ENCODE assay signal across 21 cellular contexts in genomic region chr2:241941691-241942301, GRCh38.
A peak's percentile ranks its signal among the peaks of the same experiment; 100 is the strongest.
DNase-seq lines count a peak whose midpoint lies in the region; ATAC-seq, FAIRE-seq and TF ChIP-seq lines count a peak whose summit lies in the region.
"Had no signal": no experiment of that assay in that cellular context is flagged by ENCODE, and none has a peak within 500 bp of the region (broad histone marks: within the 10 kb centered on the region; RNA-seq: fewer than 3 reads in every experiment).

No MANE protein-coding gene starts in this region.

- no peak for TF ChIP-seq CTCF in right atrium auricular region (IDR thresholded peaks at IDR 0.05)

- DNase-seq in right cardiac atrium (no peak), right atrium auricular region (ENCODE audit: low spot score) (no peak), UCSD-AML1 (lab: John Stamatoyannopoulos, UW; ENCODE audit: unreplicated experiment) (peak; percentile 74), mesenteric fat pad (ENCODE audit: low spot score) (peak; percentile 53), NCI-H1436 treated with DMSO at 0.1 percent for 48 hours (lab: John Stamatoyannopoulos, UW) (no peak), H54 (ENCODE audit: insufficient read length, low spot score) (no peak)
- no peak for DNase-seq in stimulated activated CD4-positive, alpha-beta T cell treated with anti-CD3 and anti-CD28 coated beads, Interleukin-12 subunit alpha, Interleukin-12 subunit beta, amount 100 ng/mL, for 4 hours
- DNase-seq: activated CD4-positive, alpha-beta T cell treated with anti-CD3 and anti-CD28 coated beads, Interleukin-2, amount 50 U/mL, for 1 hour; activated T-cell treated with anti-CD3 and anti-CD28 coated beads, Interleukin-2, amount 50 U/mL, for 4 hours; COR-L47; cortex of kidney; naive thymus-derived CD8-positive, alpha-beta T cell; NCI-H1417 treated with DMSO at 0.1 percent for 48 hours; NCI-H774; PC-3; SJCRH30; T-helper 9 cell had no signal

- H3K4me1 ChIP-seq in right cardiac atrium (ENCODE audit: control insufficient read depth, insufficient read depth, low read length) (no peaks in the 10 kb centered on the region), right atrium auricular region (no peaks in the 10 kb centered on the region)
- H3K4me1 ChIP-seq: body of pancreas, SJCRH30 had no signal

- no peaks in the 10 kb centered on the region for H3K27me3 ChIP-seq in right cardiac atrium (ENCODE audit: control insufficient read depth, insufficient read depth)
- no peaks in the 10 kb centered on the region for H3K27me3 ChIP-seq in right atrium auricular region
- H3K27me3 ChIP-seq: body of pancreas, SJCRH30, uterus had no signal

- no peak for TF ChIP-seq POLR2A in H54 (IDR thresholded peaks at IDR 0.05; ENCODE audit: low read depth, low read length)

- H3K4me3 ChIP-seq in right cardiac atrium (ENCODE audit: low read length) (no peak overlapping the region), right atrium auricular region (no peak overlapping the region)
- H3K4me3 ChIP-seq: body of pancreas, SJCRH30, uterus had no signal

- ATAC-seq in right cardiac atrium (peak; percentile 25 to 40), GM21381 (IDR thresholded peaks at IDR 0.05; ENCODE audit: unreplicated experiment) (no peak)
- ATAC-seq: activated T-cell treated with anti-CD3 and anti-CD28 coated beads, Interleukin-2, amount 50 U/mL, for 4 hours; body of pancreas; naive thymus-derived CD8-positive, alpha-beta T cell; PC-3 had no signal

- FAIRE-seq in H54 (lab: Jason Lieb, UNC), result no peak
- FAIRE-seq: endothelial cell of umbilical vein had no signal

- H3K36me3 ChIP-seq in right atrium auricular region, result no peaks in the 10 kb centered on the region
- H3K36me3 ChIP-seq: SJCRH30, uterus had no signal

- no peaks in the 10 kb centered on the region for H3K9me3 ChIP-seq in right cardiac atrium (ENCODE audit: control insufficient read depth, low read length)
- no peaks in the 10 kb centered on the region for H3K9me3 ChIP-seq in right atrium auricular region
- H3K9me3 ChIP-seq: body of pancreas, SJCRH30, uterus had no signal

- 53% methylated on average over 17 of the region's 17 CpGs for WGBS in right cardiac atrium

- H3K27ac ChIP-seq in right cardiac atrium (ENCODE audit: low read length) (no peak overlapping the region), right atrium auricular region (no peak overlapping the region)
- H3K27ac ChIP-seq: body of pancreas, SJCRH30 had no signal

- intact Hi-C loops in right cardiac atrium (cut with DNase I), result no loop called here

Comparison
In these comparisons a context has a peak if more than half of its experiments do, and no peak if none do; other contexts are left out.
1. DNase-seq: peak in UCSD-AML1 (single experiment) and mesenteric fat pad (single experiment); none in right cardiac atrium (0 of 3), right atrium auricular region (single experiment), NCI-H1436 treated with DMSO at 0.1 percent for 48 hours (single experiment), H54 (single experiment) and stimulated activated CD4-positive, alpha-beta T cell treated with anti-CD3 and anti-CD28 coated beads, Interleukin-12 subunit alpha, Interleukin-12 subunit beta, amount 100 ng/mL, for 4 hours (single experiment).